Comparison of ENCODE assay signal across 21 cellular contexts in genomic region chr2:33083671-33084387, GRCh38.
DNase-seq lines count a peak whose midpoint lies in the region; ATAC-seq and TF ChIP-seq lines count a peak whose summit lies in the region.
"Had no signal": no experiment of that assay in that cellular context is flagged by ENCODE, and none has a peak within 500 bp of the region (broad histone marks: within the 10 kb centered on the region; RNA-seq: fewer than 3 reads in every experiment).

No MANE protein-coding gene starts in this region.

- peaks cover 7% of the 10 kb centered on the region for H3K27me3 Mint-ChIP-seq in GM23338 (ENCODE audit: insufficient read depth, low read depth, poor library complexity)
- no peaks in the 10 kb centered on the region for H3K27me3 Mint-ChIP-seq in stimulated activated memory B cell treated with anti-CD40 and anti-IgM and Interleukin-4, amounts not matched to agents 10 μg/mL and 1 μg/mL and 100 μg/mL, for 72 hours

- peaks cover 10% of the 10 kb centered on the region; the same call in 1 of the 2 replicates for H3K4me1 ChIP-seq in GM23338 (ENCODE audit: insufficient read depth)
- H3K4me1 ChIP-seq: pancreas, SJSA1 had no signal

- no peaks in the 10 kb centered on the region for H3F3A ChIP-seq in GM23338 (replicated peaks; ENCODE audit: low read depth)

- no peak overlapping the region for H3K27ac ChIP-seq in GM23338 (ENCODE audit: low read depth)
- H3K27ac ChIP-seq: esophagus muscularis mucosa, pancreas, SJSA1, skin epidermis had no signal

- TF ChIP-seq CTCF in GM23338 (conservative IDR thresholded peaks at IDR 0.05; ENCODE audit: low read depth in 2 of 2), result no peak

- ATAC-seq in GM23338 (no peak; the same call in 1 of the 3 replicates), left lobe of liver (no peak)
- peak; percentile 29 for ATAC-seq in stimulated activated memory B cell treated with anti-CD40 and anti-IgM and Interleukin-4, amounts not matched to agents 10 μg/mL and 1 μg/mL and 100 μg/mL, for 72 hours
- ATAC-seq: activated CD4-positive, CD25-positive, alpha-beta regulatory T cell treated with anti-CD3 and anti-CD28 coated beads, Interleukin-2, amount 50 U/mL, for 24 hours; activated T-helper 17 cell treated with anti-CD3 and anti-CD28 coated beads, Interleukin-2, amount 50 U/mL, for 72 hours; HCT116; pancreas had no signal

- H3K4me2 ChIP-seq in GM23338, result no peak overlapping the region

- H3K27me3 ChIP-seq in GM23338 (ENCODE audit: insufficient read depth), result peaks cover 21% of the 10 kb centered on the region
- H3K27me3 ChIP-seq: esophagus muscularis mucosa, pancreas had no signal

- no peak overlapping the region for H3K4me3 Mint-ChIP-seq in GM23338
- H3K4me3 Mint-ChIP-seq in stimulated activated memory B cell treated with anti-CD40 and anti-IgM and Interleukin-4, amounts not matched to agents 10 μg/mL and 1 μg/mL and 100 μg/mL, for 72 hours, result no peak overlapping the region
- H3K4me3 Mint-ChIP-seq: activated T-helper 17 cell treated with anti-CD3 and anti-CD28 coated beads, Interleukin-2, amount 50 U/mL, for 72 hours had no signal

- H3K4me1 Mint-ChIP-seq in GM23338, result peaks cover 12% of the 10 kb centered on the region
- peaks cover 27% of the 10 kb centered on the region for H3K4me1 Mint-ChIP-seq in stimulated activated memory B cell treated with anti-CD40 and anti-IgM and Interleukin-4, amounts not matched to agents 10 μg/mL and 1 μg/mL and 100 μg/mL, for 72 hours
- H3K4me1 Mint-ChIP-seq: activated T-helper 17 cell treated with anti-CD3 and anti-CD28 coated beads, Interleukin-2, amount 50 U/mL, for 72 hours had no signal

- H3K9me2 ChIP-seq in GM23338 (ENCODE audit: insufficient read depth), result 0 out of 2 replicates have a peak, but pooled peaks cover 5% of the 10 kb centered on the region

- H4K20me1 ChIP-seq in GM23338 (replicated peaks; ENCODE audit: insufficient read depth), result no peaks in the 10 kb centered on the region; the same call in 1 of the 2 replicates

- H3K79me2 ChIP-seq in GM23338 (replicated peaks; ENCODE audit: insufficient read depth), result no peaks in the 10 kb centered on the region

- H3K36me3 ChIP-seq in GM23338 (ENCODE audit: insufficient read depth), result no peaks in the 10 kb centered on the region; the same call in 1 of the 2 replicates
- H3K36me3 ChIP-seq: esophagus muscularis mucosa, pancreas, SJSA1 had no signal

- no peak overlapping the region for H2AFZ ChIP-seq in GM23338

- H3K36me3 Mint-ChIP-seq in GM23338 (ENCODE audit: low read depth), result peaks cover 2% of the 10 kb centered on the region; the same call in 1 of the 3 replicates
- no peaks in the 10 kb centered on the region for H3K36me3 Mint-ChIP-seq in stimulated activated memory B cell treated with anti-CD40 and anti-IgM and Interleukin-4, amounts not matched to agents 10 μg/mL and 1 μg/mL and 100 μg/mL, for 72 hours

- no peak overlapping the region for H3K4me3 ChIP-seq in GM23338
- H3K4me3 ChIP-seq: esophagus muscularis mucosa, pancreas, SJSA1, skin epidermis had no signal

- no peaks in the 10 kb centered on the region; the same call in 2 of the 3 replicates for H3K9me3 Mint-ChIP-seq in GM23338
- H3K9me3 Mint-ChIP-seq in stimulated activated memory B cell treated with anti-CD40 and anti-IgM and Interleukin-4, amounts not matched to agents 10 μg/mL and 1 μg/mL and 100 μg/mL, for 72 hours, result no peaks in the 10 kb centered on the region

- H3K27ac Mint-ChIP-seq in GM23338, result 0 out of 2 replicates have a peak overlapping the region, but pooled peaks have one; percentile 15
- no peak overlapping the region for H3K27ac Mint-ChIP-seq in stimulated activated memory B cell treated with anti-CD40 and anti-IgM and Interleukin-4, amounts not matched to agents 10 μg/mL and 1 μg/mL and 100 μg/mL, for 72 hours
- H3K27ac Mint-ChIP-seq: activated T-helper 17 cell treated with anti-CD3 and anti-CD28 coated beads, Interleukin-2, amount 50 U/mL, for 72 hours had no signal

- DNase-seq in GM23338 (ENCODE audit: low spot score) (peak; percentile 47), NOMO-1 treated with DMSO at 0.1 percent for 48 hours (lab: John Stamatoyannopoulos, UW; ENCODE audit: unreplicated experiment) (peak; percentile 49), epidermal melanocyte (ENCODE audit: insufficient read length, low spot score) (peak; percentile 43), NCI-H345 (lab: John Stamatoyannopoulos, UW) (no peak), left lobe of liver (ENCODE audit: low spot score) (no peak)
- no peak for DNase-seq in activated CD4-positive, CD25-positive, alpha-beta regulatory T cell treated with anti-CD3 and anti-CD28 coated beads, Interleukin-2, amount 50 U/mL, for 72 hours
- DNase-seq: C1 segment of cervical spinal cord; caudate nucleus; NCI-H146; NCI-H2227 treated with DMSO at 0.1 percent for 48 hours; OCI-M1; pancreas; stimulated activated CD4-positive, alpha-beta T cell treated with anti-CD3 and anti-CD28 coated beads, Interleukin-4, amount 100 ng/mL, for 1 hour; substantia nigra had no signal

TF ChIP-seq in GM23338, 12 proteins besides CTCF, POLR2A, EP300 and RAD21 (continues in another document):
- TF ChIP-seq ZNF331 (CRISPR knock-in tag; IDR thresholded peaks at IDR 0.05; ENCODE audit: low read depth) (no peak), ETS1 (IDR thresholded peaks at IDR 0.05) (no peak), POLR2AphosphoS5 (IDR thresholded peaks at IDR 0.05; ENCODE audit: low read depth) (no peak), STAT1 (IDR thresholded peaks at IDR 0.05; ENCODE audit: unreplicated experiment) (no peak), CREB1 (CRISPR knock-in tag; IDR thresholded peaks at IDR 0.05; ENCODE audit: low read depth) (no peak), NANOG (IDR thresholded peaks at IDR 0.05; ENCODE audit: borderline replicate concordance) (no peak), EZH2phosphoT487 (IDR thresholded peaks at IDR 0.05; ENCODE audit: unreplicated experiment) (no peak), EZH2 (IDR thresholded peaks at IDR 0.05; ENCODE audit: low read depth, unreplicated experiment) (no peak), REST (IDR thresholded peaks at IDR 0.05; ENCODE audit: unreplicated experiment) (no peak), ZNF114 (CRISPR knock-in tag; IDR thresholded peaks at IDR 0.05) (no peak)

Comparison
In these comparisons a context has a peak if more than half of its experiments do, and no peak if none do; other contexts are left out.
1. DNase-seq: peak in GM23338 (single experiment), NOMO-1 treated with DMSO at 0.1 percent for 48 hours (single experiment) and epidermal melanocyte (single experiment); none in NCI-H345 (single experiment), left lobe of liver (single experiment) and activated CD4-positive, CD25-positive, alpha-beta regulatory T cell treated with anti-CD3 and anti-CD28 coated beads, Interleukin-2, amount 50 U/mL, for 72 hours (single experiment).